19 cellular contexts compared by ENCODE assay signal in genomic region chr2:230927711-230928341, GRCh38. TPM values are rescaled to one million over a fixed set of nuclear protein-coding genes. Genes with fewer than 3 reads are reported as not detected.
DNase-seq lines count a peak whose midpoint lies in the region; ATAC-seq and TF ChIP-seq lines count a peak whose summit lies in the region.
"Had no signal": no experiment of that assay in that cellular context is flagged by ENCODE, and none has a peak within 500 bp of the region (broad histone marks: within the 10 kb centered on the region; RNA-seq: fewer than 3 reads in every experiment).

No MANE protein-coding gene starts in this region.

- in situ Hi-C loops in ACHN (cut with HindIII; ENCODE audit: low pct_ligation_motif_present, low pct_unique_long_range_greater_than_20kb, low sequenced_read_pairs) = no loop called here

- H3K36me3 ChIP-seq in spleen = no peaks in the 10 kb centered on the region
- H3K36me3 ChIP-seq: vagina had no signal

- H3K9me3 Mint-ChIP-seq in activated T-cell treated with anti-CD3 and anti-CD28 coated beads, Interleukin-2, amount 50 U/mL, for 4 hours = no peaks in the 10 kb centered on the region
- no peaks in the 10 kb centered on the region for H3K9me3 Mint-ChIP-seq in activated B cell treated with CpG ODN at 0.5 μM for 24 hours
- H3K9me3 Mint-ChIP-seq: CD4-positive, CD25-positive, alpha-beta regulatory T cell had no signal

- H3K9me3 ChIP-seq in spleen = no peaks in the 10 kb centered on the region
- H3K9me3 ChIP-seq: vagina had no signal

- H3K4me3 ChIP-seq in spleen = peak overlapping the region in 1 of 8 donors; percentile 46
- H3K4me3 ChIP-seq: vagina had no signal

- no peaks in the 10 kb centered on the region for H3K36me3 Mint-ChIP-seq in activated T-cell treated with anti-CD3 and anti-CD28 coated beads, Interleukin-2, amount 50 U/mL, for 4 hours (ENCODE audit: insufficient read depth)
- no peaks in the 10 kb centered on the region for H3K36me3 Mint-ChIP-seq in activated B cell treated with CpG ODN at 0.5 μM for 24 hours (ENCODE audit: low read depth)
- H3K36me3 Mint-ChIP-seq: CD4-positive, CD25-positive, alpha-beta regulatory T cell had no signal

- TF ChIP-seq POLR2A in spleen (IDR thresholded peaks at IDR 0.05) = no peak

- intact Hi-C loops in activated B cell treated with CpG ODN at 0.5 μM for 24 hours (cut with micrococcal nuclease) = no loop called here
- intact Hi-C loops in spleen (cut with DNase I; ENCODE audit: low total_unique reads) = no loop called here

- H3K27ac Mint-ChIP-seq in activated B cell treated with CpG ODN at 0.5 μM for 24 hours = no peak overlapping the region

- peaks cover 0 to 2% (median 0%) of the 10 kb centered on the region in 7 donors for H3K27me3 ChIP-seq in spleen (replicated peaks in 1 of 7)
- H3K27me3 ChIP-seq: vagina had no signal

- POLR2A ChIA-PET in activated B cell treated with CpG ODN at 0.5 μM for 24 hours (lab: Charles Lee) (interaction anchor here (1.0 kb wide), 1 partner anchor 55 kb away, joined by 3 read pairs; no protein-coding TSS in a partner anchor), RWPE1 (lab: Yijun Ruan, JAX; ENCODE audit: low non-redundant PET) (no interaction called here)

- H3K27ac ChIP-seq in spleen (peak overlapping the region in 1 of 8 donors; percentile 64), RWPE1 (no peak overlapping the region)
- H3K27ac ChIP-seq: vagina had no signal

- H3K4me3 Mint-ChIP-seq in activated T-cell treated with anti-CD3 and anti-CD28 coated beads, Interleukin-2, amount 50 U/mL, for 4 hours = no peak overlapping the region
- H3K4me3 Mint-ChIP-seq in activated B cell treated with CpG ODN at 0.5 μM for 24 hours = no peak overlapping the region

- CTCF ChIA-PET in activated B cell treated with CpG ODN at 0.5 μM for 24 hours (lab: Charles Lee) (interaction anchor here (0.8 to 1.7 kb wide), 2 partner anchors 59 to 80 kb away, joined by 3 to 9 read pairs; no protein-coding TSS in a partner anchor), RWPE1 (lab: Yijun Ruan, JAX) (no interaction called here)

- TF ChIP-seq CTCF in activated B cell treated with CpG ODN at 0.5 μM for 24 hours (IDR thresholded peaks at IDR 0.05) (no peak), spleen (IDR thresholded peaks at IDR 0.05 in 8 of 11, conservative IDR thresholded peaks at IDR 0.05 in 3 of 11) (no peak), RWPE1 (conservative IDR thresholded peaks at IDR 0.05; ENCODE audit: low read depth) (no peak)

- peaks cover 6% of the 10 kb centered on the region for H3K27me3 Mint-ChIP-seq in activated T-cell treated with anti-CD3 and anti-CD28 coated beads, Interleukin-2, amount 50 U/mL, for 4 hours (ENCODE audit: low read depth)
- H3K27me3 Mint-ChIP-seq in activated B cell treated with CpG ODN at 0.5 μM for 24 hours = no peaks in the 10 kb centered on the region

- 81 to 88% (median 86%) methylated on average over 13 to 14 of the region's 14 CpGs for WGBS in spleen, 5 donors

- H3K4me1 Mint-ChIP-seq in activated T-cell treated with anti-CD3 and anti-CD28 coated beads, Interleukin-2, amount 50 U/mL, for 4 hours (ENCODE audit: low read depth) = peaks cover 51% of the 10 kb centered on the region
- H3K4me1 Mint-ChIP-seq in activated B cell treated with CpG ODN at 0.5 μM for 24 hours = peaks cover 32% of the 10 kb centered on the region

- ATAC-seq in activated T-cell treated with anti-CD3 and anti-CD28 coated beads, Interleukin-2, amount 50 U/mL, for 4 hours = no peak
- ATAC-seq in activated B cell treated with CpG ODN at 0.5 μM for 24 hours (ENCODE audit: low read depth) = no peak
- ATAC-seq in left lobe of liver = no peak
- ATAC-seq in esophagus mucosa = no peak
- ATAC-seq: HCT116 had no signal

- H3K4me1 ChIP-seq in spleen = peaks cover 0 to 43% (median 23%) of the 10 kb centered on the region in 6 donors

- DNase-seq in activated T-cell treated with anti-CD3 and anti-CD28 coated beads, Interleukin-2, amount 50 U/mL, for 1 hour = peak; percentile 16
- no peak for DNase-seq in activated T-cell treated with anti-CD3 and anti-CD28 coated beads, Interleukin-2, amount 50 U/mL, for 4 hours
- DNase-seq in activated B cell treated with CpG ODN at 0.5 μM for 24 hours (peak; percentile 6), left lobe of liver (ENCODE audit: low spot score) (peak; percentile 30), spleen (peak; percentile 66), ACHN (no peak), RWPE1 (ENCODE audit: low spot score) (no peak)
- DNase-seq: activated naive CD4-positive, alpha-beta T cell; GDM1; NCI-H1105; NCI-H524 treated with DMSO at 0.1 percent for 48 hours; SW 1271 had no signal

RNA-seq across cellular contexts. Expression of gene GPR55, which starts 2.8 kb away (rescaled TPM):
- total RNA-seq in activated T-cell treated with anti-CD3 and anti-CD28 coated beads, Interleukin-2, amount 50 U/mL, for 4 hours = 1 to 10 TPM; 1.2 to 1.6 (median 1.5) TPM
- total RNA-seq in activated B cell treated with CpG ODN at 0.5 μM for 24 hours (4.5 and 6.3 TPM in 2 replicates), left lobe of liver (not detected), spleen (1 to 10 TPM; 2.5 to 6.8 (median 5.2) TPM), esophagus mucosa (0.20 TPM)
- polyA plus RNA-seq in spleen = 1 to 10 TPM in 2 of 3 donors, under 1 TPM in 1; 0.86 to 2.0 (median 1.7) TPM
- total RNA-seq: cerebellum, lung microvascular endothelial cell, skeletal muscle tissue had no signal

Comparison
In these comparisons a context has a peak if more than half of its experiments do, and no peak if none do; other contexts are left out.
1. DNase-seq: peak in activated T-cell treated with anti-CD3 and anti-CD28 coated beads, Interleukin-2, amount 50 U/mL, for 1 hour (single experiment), activated B cell treated with CpG ODN at 0.5 μM for 24 hours (single experiment), left lobe of liver (single experiment) and spleen (single experiment); none in activated T-cell treated with anti-CD3 and anti-CD28 coated beads, Interleukin-2, amount 50 U/mL, for 4 hours (single experiment), ACHN (single experiment) and RWPE1 (single experiment).